In genomic region chr12:90859591-90859990, GRCh38 we compare ENCODE assay signal across 27 cellular contexts.
"Had no signal": no experiment of that assay in that cellular context is flagged by ENCODE, and none has a peak within 500 bp of the region (broad histone marks: within the 10 kb centered on the region; RNA-seq: fewer than 3 reads in every experiment).

No MANE protein-coding gene starts in this region.

- H3K4me3 Mint-ChIP-seq: activated CD4-positive, alpha-beta memory T cell treated with anti-CD3 and anti-CD28 coated beads for 36 hours; activated CD4-positive, alpha-beta T cell treated with anti-CD3 and anti-CD28 coated beads for 36 hours; activated CD4-positive, alpha-beta T cell treated with anti-CD3 and anti-CD28 coated beads, Interleukin-2, amount 10 ng/mL, durations not matched to agents 24 days and 14 days; activated CD8-positive, alpha-beta memory T cell treated with anti-CD3 and anti-CD28 coated beads, Interleukin-2, amount 10 ng/mL, durations not matched to agents 7 days and 5 days; activated CD8-positive, alpha-beta T cell treated with anti-CD3 and anti-CD28 coated beads, Interleukin-2, amount 10 ng/mL, durations not matched to agents 7 days and 5 days; activated naive CD4-positive, alpha-beta T cell treated with anti-CD3 and anti-CD28 coated beads for 36 hours; activated naive CD4-positive, alpha-beta T cell treated with anti-CD3 and anti-CD28 coated beads, Interleukin-2, amount 50 U/mL, for 24 hours; activated naive CD8-positive, alpha-beta T cell treated with anti-CD3 and anti-CD28 coated beads for 36 hours; activated T-helper 1 cell treated with anti-CD3 and anti-CD28 coated beads, Interleukin-12 subunit alpha, Interleukin-12 subunit beta, Interleukin-2, Interleukin-4 antibody, amounts not matched to agents 30 ng/mL and 10 ng/mL and 1 ng/mL, durations not matched to agents 14 hours and 24 hours and 36 hours; brain had no signal

- H3K4me1 Mint-ChIP-seq: activated CD4-positive, alpha-beta T cell treated with anti-CD3 and anti-CD28 coated beads for 36 hours; activated CD4-positive, alpha-beta T cell treated with anti-CD3 and anti-CD28 coated beads, Interleukin-2, amount 10 ng/mL, durations not matched to agents 24 days and 14 days; activated CD8-positive, alpha-beta memory T cell treated with anti-CD3 and anti-CD28 coated beads, Interleukin-2, amount 10 ng/mL, durations not matched to agents 7 days and 5 days; activated naive CD4-positive, alpha-beta T cell treated with anti-CD3 and anti-CD28 coated beads, Interleukin-2, amount 50 U/mL, for 24 hours; activated naive CD8-positive, alpha-beta T cell treated with anti-CD3 and anti-CD28 coated beads for 36 hours had no signal

- H3K27me3 ChIP-seq: ascending aorta, breast epithelium, cardiac muscle cell, colonic mucosa had no signal

- H3K27me3 Mint-ChIP-seq: activated CD4-positive, alpha-beta T cell treated with anti-CD3 and anti-CD28 coated beads for 36 hours; activated CD4-positive, alpha-beta T cell treated with anti-CD3 and anti-CD28 coated beads, Interleukin-2, amount 10 ng/mL, durations not matched to agents 24 days and 14 days; activated CD8-positive, alpha-beta memory T cell treated with anti-CD3 and anti-CD28 coated beads, Interleukin-2, amount 10 ng/mL, durations not matched to agents 7 days and 5 days; activated naive CD4-positive, alpha-beta T cell treated with anti-CD3 and anti-CD28 coated beads, Interleukin-2, amount 50 U/mL, for 24 hours; brain had no signal

- ATAC-seq: activated CD4-positive, alpha-beta T cell treated with anti-CD3 and anti-CD28 coated beads for 36 hours; activated CD8-positive, alpha-beta memory T cell treated with anti-CD3 and anti-CD28 coated beads, Interleukin-2, amount 10 ng/mL, durations not matched to agents 7 days and 5 days; activated CD8-positive, alpha-beta T cell treated with anti-CD3 and anti-CD28 coated beads, Interleukin-2, amount 10 ng/mL, durations not matched to agents 7 days and 5 days; esophagus mucosa had no signal

- H3K9me3 Mint-ChIP-seq: activated CD4-positive, alpha-beta memory T cell treated with anti-CD3 and anti-CD28 coated beads for 36 hours; activated CD4-positive, alpha-beta T cell treated with anti-CD3 and anti-CD28 coated beads, Interleukin-2, amount 10 ng/mL, durations not matched to agents 24 days and 14 days; activated naive CD4-positive, alpha-beta T cell treated with anti-CD3 and anti-CD28 coated beads for 36 hours; activated naive CD4-positive, alpha-beta T cell treated with anti-CD3 and anti-CD28 coated beads, Interleukin-2, amount 50 U/mL, for 24 hours; activated naive CD8-positive, alpha-beta T cell treated with anti-CD3 and anti-CD28 coated beads for 36 hours; activated T-helper 1 cell treated with anti-CD3 and anti-CD28 coated beads, Interleukin-12 subunit alpha, Interleukin-12 subunit beta, Interleukin-2, Interleukin-4 antibody, amounts not matched to agents 30 ng/mL and 10 ng/mL and 1 ng/mL, durations not matched to agents 14 hours and 24 hours and 36 hours; activated T-helper 2 cell treated with anti-CD3 and anti-CD28 coated beads, Interferon-gamma antibody, Interleukin-2, Interleukin-4, amounts not matched to agents 10 μg/mL and 5 μg/mL and 100 μg/mL, durations not matched to agents 14 hours and 24 hours and 36 hours had no signal

- H3K27ac Mint-ChIP-seq: activated CD4-positive, alpha-beta memory T cell treated with anti-CD3 and anti-CD28 coated beads for 36 hours; activated CD4-positive, alpha-beta T cell treated with anti-CD3 and anti-CD28 coated beads for 36 hours; activated CD4-positive, alpha-beta T cell treated with anti-CD3 and anti-CD28 coated beads, Interleukin-2, amount 10 ng/mL, durations not matched to agents 24 days and 14 days; activated CD8-positive, alpha-beta memory T cell treated with anti-CD3 and anti-CD28 coated beads, Interleukin-2, amount 10 ng/mL, durations not matched to agents 7 days and 5 days; activated CD8-positive, alpha-beta T cell treated with anti-CD3 and anti-CD28 coated beads, Interleukin-2, amount 10 ng/mL, durations not matched to agents 7 days and 5 days; activated naive CD4-positive, alpha-beta T cell treated with anti-CD3 and anti-CD28 coated beads for 36 hours; activated naive CD4-positive, alpha-beta T cell treated with anti-CD3 and anti-CD28 coated beads, Interleukin-2, amount 50 U/mL, for 24 hours; activated naive CD8-positive, alpha-beta T cell treated with anti-CD3 and anti-CD28 coated beads for 36 hours; activated T-helper 1 cell treated with anti-CD3 and anti-CD28 coated beads, Interleukin-12 subunit alpha, Interleukin-12 subunit beta, Interleukin-2, Interleukin-4 antibody, amounts not matched to agents 30 ng/mL and 10 ng/mL and 1 ng/mL, durations not matched to agents 14 hours and 24 hours and 36 hours; activated T-helper 2 cell treated with anti-CD3 and anti-CD28 coated beads, Interferon-gamma antibody, Interleukin-2, Interleukin-4, amounts not matched to agents 10 μg/mL and 5 μg/mL and 100 μg/mL, durations not matched to agents 14 hours and 24 hours and 36 hours; brain had no signal

- H3K9me3 ChIP-seq: breast epithelium, colonic mucosa had no signal

- H3K36me3 ChIP-seq: ascending aorta, breast epithelium, cardiac muscle cell, colonic mucosa had no signal

- H3K4me3 ChIP-seq: ascending aorta, breast epithelium, cardiac muscle cell, colonic mucosa had no signal

- DNase-seq: activated CD4-positive, alpha-beta memory T cell treated with anti-CD3 and anti-CD28 coated beads for 36 hours; activated CD4-positive, alpha-beta T cell treated with anti-CD3 and anti-CD28 coated beads for 36 hours; activated CD4-positive, alpha-beta T cell treated with anti-CD3 and anti-CD28 coated beads, Interleukin-2, amount 10 ng/mL, durations not matched to agents 24 days and 14 days; activated CD4-positive, CD25-positive, alpha-beta regulatory T cell; activated CD4-positive, CD25-positive, alpha-beta regulatory T cell treated with anti-CD3 and anti-CD28 coated beads, Interleukin-2, amount 50 U/mL, for 72 hours; activated CD8-positive, alpha-beta memory T cell treated with anti-CD3 and anti-CD28 coated beads, Interleukin-2, amount 10 ng/mL, durations not matched to agents 7 days and 5 days; activated CD8-positive, alpha-beta memory T cell treated with anti-CD3 and anti-CD28 coated beads, Interleukin-2, amount 50 U/mL, for 4 hours; activated CD8-positive, alpha-beta T cell treated with anti-CD3 and anti-CD28 coated beads, Interleukin-2, amount 10 ng/mL, durations not matched to agents 7 days and 5 days; activated effector memory CD4-positive, alpha-beta T cell treated with anti-CD3 and anti-CD28 coated beads, Interleukin-2, amount 50 U/mL, for 16 hours; activated naive CD4-positive, alpha-beta T cell treated with anti-CD3 and anti-CD28 coated beads for 36 hours; activated naive CD8-positive, alpha-beta T cell treated with anti-CD3 and anti-CD28 coated beads for 36 hours; activated T-cell treated with anti-CD3 and anti-CD28 coated beads, Interleukin-2, amount 50 U/mL, for 1 hour; activated T-cell treated with anti-CD3 and anti-CD28 coated beads, Interleukin-2, amount 50 U/mL, for 48 hours; central memory CD4-positive, alpha-beta T cell; cerebellar nuclear complex; colonic mucosa; effector CD8-positive, alpha-beta T cell; T-helper 1 cell; T-helper 2 cell had no signal

- H3K36me3 Mint-ChIP-seq: activated CD4-positive, alpha-beta memory T cell treated with anti-CD3 and anti-CD28 coated beads for 36 hours; activated CD8-positive, alpha-beta memory T cell treated with anti-CD3 and anti-CD28 coated beads, Interleukin-2, amount 10 ng/mL, durations not matched to agents 7 days and 5 days; activated naive CD4-positive, alpha-beta T cell treated with anti-CD3 and anti-CD28 coated beads, Interleukin-2, amount 50 U/mL, for 24 hours; activated naive CD8-positive, alpha-beta T cell treated with anti-CD3 and anti-CD28 coated beads for 36 hours; brain had no signal

- H3K27ac ChIP-seq: ascending aorta, breast epithelium, cardiac muscle cell, colonic mucosa had no signal

- H3K4me1 ChIP-seq: ascending aorta, breast epithelium, colonic mucosa had no signal
